In genomic region chr22:17159504-17159951, GRCh38 we compare ENCODE assay signal across 9 cellular contexts. TPM values are rescaled to one million over a fixed set of nuclear protein-coding genes. Genes with fewer than 3 reads are reported as not detected.
DNase-seq lines count a peak whose midpoint lies in the region; ATAC-seq and TF ChIP-seq lines count a peak whose summit lies in the region.
"Had no signal": no experiment of that assay in that cellular context is flagged by ENCODE, and none has a peak within 500 bp of the region (broad histone marks: within the 10 kb centered on the region; RNA-seq: fewer than 3 reads in every experiment).

No MANE protein-coding gene starts in this region.

- H3K4me1 ChIP-seq in OCI-LY1 (ENCODE audit: insufficient read depth, low read length, severe bottlenecking) (peaks cover 30% of the 10 kb centered on the region), heart left ventricle (peaks cover 0 to 40% (median 25%) of the 10 kb centered on the region in 12 donors), aorta (ENCODE audit: control insufficient read depth in 1 of 2, insufficient read depth in 2 of 2, low read length in 2 of 2) (no peaks in the 10 kb centered on the region)

- H3K36me3 ChIP-seq in OCI-LY1 (ENCODE audit: insufficient read depth, low read length), result peaks cover 3% of the 10 kb centered on the region; the same call in 1 of the 2 replicates
- H3K36me3 ChIP-seq in heart left ventricle, result no peaks in the 10 kb centered on the region
- no peaks in the 10 kb centered on the region for H3K36me3 ChIP-seq in aorta (ENCODE audit: control insufficient read depth in 1 of 2, insufficient read depth in 2 of 2, low read length in 1 of 2)

- H3K79me2 ChIP-seq in OCI-LY1 (ENCODE audit: insufficient read depth, low read length), result peaks cover 7% of the 10 kb centered on the region

- peaks cover 4% of the 10 kb centered on the region for H3K36me3 Mint-ChIP-seq in activated naive CD4-positive, alpha-beta T cell treated with anti-CD3 and anti-CD28 coated beads, Interleukin-2, amount 50 U/mL, for 24 hours

- no peaks in the 10 kb centered on the region for H3K9me2 ChIP-seq in OCI-LY1 (ENCODE audit: low read depth, low read length)

- peak overlapping the region; percentile 97 for H3K4me2 ChIP-seq in OCI-LY1 (ENCODE audit: low read length)

- H3K27me3 Mint-ChIP-seq in activated naive CD4-positive, alpha-beta T cell treated with anti-CD3 and anti-CD28 coated beads, Interleukin-2, amount 50 U/mL, for 24 hours, result no peaks in the 10 kb centered on the region

- peak overlapping the region; percentile 89 for H3K27ac Mint-ChIP-seq in activated naive CD4-positive, alpha-beta T cell treated with anti-CD3 and anti-CD28 coated beads, Interleukin-2, amount 50 U/mL, for 24 hours

- DNase-seq in NCI-H2107 treated with DMSO at 0.1 percent for 48 hours (lab: John Stamatoyannopoulos, UW; ENCODE audit: unreplicated experiment) (peak; percentile 3), NCI-H2107 (lab: John Stamatoyannopoulos, UW) (no peak), heart left ventricle (peak; percentile 25 to 69 (median 47)), posterior vena cava (ENCODE audit: low spot score) (peak; percentile 85), aorta (peak; percentile 58 to 81)
- DNase-seq: DND-41 had no signal

- H3K4me1 Mint-ChIP-seq in activated naive CD4-positive, alpha-beta T cell treated with anti-CD3 and anti-CD28 coated beads, Interleukin-2, amount 50 U/mL, for 24 hours, result peaks cover 29% of the 10 kb centered on the region

- no peaks in the 10 kb centered on the region for H3F3A ChIP-seq in OCI-LY1 (ENCODE audit: insufficient read depth, low read length)

- H2AFZ ChIP-seq in OCI-LY1 (ENCODE audit: low read length), result no peak overlapping the region

- H3K27me3 ChIP-seq in OCI-LY1 (ENCODE audit: insufficient read depth, low read length) (no peaks in the 10 kb centered on the region), heart left ventricle (no peaks in the 10 kb centered on the region), aorta (ENCODE audit: control insufficient read depth in 1 of 2, insufficient read depth in 2 of 2, low read length in 1 of 2) (no peaks in the 10 kb centered on the region)

- WGBS in heart left ventricle, 4 donors, result 7 to 14% (median 7%) methylated on average over 9 to 35 of the region's 35 CpGs
- 9 to 11% methylated on average over 27 to 35 of the region's 35 CpGs for WGBS in aorta, 2 donors

- H3K4me3 ChIP-seq in OCI-LY1 (ENCODE audit: low read depth, low read length, poor library complexity, severe bottlenecking), result peak overlapping the region; percentile 96
- peak overlapping the region; percentile 69 to 94 (median 80) for H3K4me3 ChIP-seq in heart left ventricle
- H3K4me3 ChIP-seq in aorta (ENCODE audit: low read length in 2 of 2), result peak overlapping the region; percentile 48 to 77

- H3K27ac ChIP-seq in OCI-LY1 (ENCODE audit: low read depth, low read length, poor library complexity, severe bottlenecking) (no peak overlapping the region), heart left ventricle (peak overlapping the region; percentile 82 to 97 (median 92)), aorta (ENCODE audit: low read depth in 1 of 2, low read length in 2 of 2) (peak overlapping the region in 1 of 2 donors; percentile 18)

- H4K20me1 ChIP-seq in OCI-LY1 (ENCODE audit: insufficient read depth, low read length), result no peaks in the 10 kb centered on the region

- peak overlapping the region; percentile 52 for H3K9ac ChIP-seq in OCI-LY1 (ENCODE audit: low read length)

- no peaks in the 10 kb centered on the region for H3K9me3 Mint-ChIP-seq in activated naive CD4-positive, alpha-beta T cell treated with anti-CD3 and anti-CD28 coated beads, Interleukin-2, amount 50 U/mL, for 24 hours

- no peak for TF ChIP-seq POLR2A in heart left ventricle (IDR thresholded peaks at IDR 0.05)

- intact Hi-C loops in heart left ventricle (cut with DNase I) (loop anchor here in 4 of 10 donors (2.0 to 5.0 kb wide), 6 partner anchors 37 to 75 kb away; partner anchors contain the start of genes TMEM121B (in 2 of the 4) and IL17RA (in 1 of the 4)), posterior vena cava (cut with DNase I) (no loop called here), aorta (cut with DNase I) (loop anchor here in 1 of 2 donors (2.0 kb wide), 1 partner anchor 75 kb away; the partner anchor contains the start of gene IL17RA)

- ATAC-seq in HG03039 (IDR thresholded peaks at IDR 0.05; ENCODE audit: unreplicated experiment) (peak; percentile 3), heart left ventricle (peak; percentile 9 to 46 (median 34)), aorta (ENCODE audit: low FRiP score) (peak; percentile 70)

- peak overlapping the region; percentile 89 for H3K4me3 Mint-ChIP-seq in activated naive CD4-positive, alpha-beta T cell treated with anti-CD3 and anti-CD28 coated beads, Interleukin-2, amount 50 U/mL, for 24 hours

- no peaks in the 10 kb centered on the region for H3K9me3 ChIP-seq in OCI-LY1 (ENCODE audit: low read length)
- H3K9me3 ChIP-seq in heart left ventricle, result no peaks in the 10 kb centered on the region
- no peaks in the 10 kb centered on the region for H3K9me3 ChIP-seq in aorta (ENCODE audit: control insufficient read depth, low read length)

- TF ChIP-seq CTCF in OCI-LY1 (IDR thresholded peaks at IDR 0.05; ENCODE audit: low read length), result no peak
- TF ChIP-seq CTCF in heart left ventricle (IDR thresholded peaks at IDR 0.05), result no peak

RNA-seq across cellular contexts. Expression of gene HDHD5, which starts 0.5 kb away (rescaled TPM):
- total RNA-seq in heart left ventricle (10 to 100 TPM; 35.7 to 60.3 (median 49.0) TPM), posterior vena cava (10 to 100 TPM; 19.6 to 19.9 TPM), aorta (10 to 100 TPM; 15.1 to 19.2 TPM)
- polyA plus RNA-seq in heart left ventricle (10 to 100 TPM; 31.8 to 72.1 TPM), aorta (10 to 100 TPM; 19.5 to 30.6 TPM)

RNA-seq across cellular contexts. Expression of gene TMEM121B, which starts 38.4 kb away (rescaled TPM):
- 1 to 10 TPM; 1.1 to 3.3 (median 1.8) TPM for total RNA-seq in heart left ventricle
- polyA plus RNA-seq in heart left ventricle, result 1 to 10 TPM in 1 of 2 donors, under 1 TPM in 1; 0.49 to 1.2 TPM
- total RNA-seq in posterior vena cava, result under 1 TPM; 0.38 to 0.74 TPM
- total RNA-seq in aorta, result under 1 TPM; 0.68 to 0.87 TPM
- polyA plus RNA-seq in aorta, result under 1 TPM; 0.15 to 0.50 TPM

RNA-seq across cellular contexts. Expression of gene ADA2, which starts 59.7 kb away (rescaled TPM):
- 100 to 1,000 TPM in 2 of 9 donors, 10 to 100 TPM in 6, 1 to 10 TPM in 1; 6.7 to 108 (median 54.2) TPM for total RNA-seq in heart left ventricle
- polyA plus RNA-seq in heart left ventricle, result 10 to 100 TPM; 16.1 TPM
- 10 to 100 TPM in 1 of 2 donors, 1 to 10 TPM in 1; 7.4 to 11.8 TPM for total RNA-seq in posterior vena cava
- 10 to 100 TPM; 15.7 to 48.7 TPM for total RNA-seq in aorta
- 10 to 100 TPM; 12.4 to 18.9 TPM for polyA plus RNA-seq in aorta

Comparison
In these comparisons a context has a peak if more than half of its experiments do, and no peak if none do; other contexts are left out.
1. ATAC-seq: peak in every context shown above with its lines; median percentile 70 in aorta; 34 in heart left ventricle; 3 in HG03039.